26 cellular contexts compared by ENCODE assay signal in genomic region chr15:59396211-59396610, GRCh38.
"Had no signal": no experiment of that assay in that cellular context is flagged by ENCODE, and none has a peak within 500 bp of the region (broad histone marks: within the 10 kb centered on the region; RNA-seq: fewer than 3 reads in every experiment).

No MANE protein-coding gene starts in this region.

- H3K4me3 Mint-ChIP-seq: activated CD4-positive, alpha-beta T cell treated with anti-CD3 and anti-CD28 coated beads, Interleukin-2, amount 10 ng/mL, durations not matched to agents 24 days and 14 days; activated CD8-positive, alpha-beta memory T cell treated with anti-CD3 and anti-CD28 coated beads, Interleukin-2, amount 10 ng/mL, durations not matched to agents 7 days and 5 days; activated naive CD4-positive, alpha-beta T cell treated with anti-CD3 and anti-CD28 coated beads, Interleukin-2, amount 50 U/mL, for 24 hours; activated T-cell treated with anti-CD3 and anti-CD28 coated beads, Interleukin-2, amount 50 U/mL, for 24 hours; activated T-helper 1 cell treated with anti-CD3 and anti-CD28 coated beads, Interleukin-12 subunit alpha, Interleukin-12 subunit beta, Interleukin-2, Interleukin-4 antibody, amounts not matched to agents 30 ng/mL and 10 ng/mL and 1 ng/mL, durations not matched to agents 14 hours and 24 hours and 36 hours; T-helper 1 cell treated with Interleukin-12 subunit alpha and Interleukin-12 subunit beta and Interleukin-4 antibody, amounts not matched to agents 30 μg/mL and 1 μg/mL, for 36 hours; WTC11 had no signal

- H3K9me3 Mint-ChIP-seq: activated CD4-positive, alpha-beta T cell treated with anti-CD3 and anti-CD28 coated beads, Interleukin-2, amount 10 ng/mL, durations not matched to agents 24 days and 14 days; activated naive CD4-positive, alpha-beta T cell treated with anti-CD3 and anti-CD28 coated beads, Interleukin-2, amount 50 U/mL, for 24 hours; activated T-cell treated with anti-CD3 and anti-CD28 coated beads, Interleukin-2, amount 50 U/mL, for 24 hours; activated T-helper 1 cell treated with anti-CD3 and anti-CD28 coated beads, Interleukin-12 subunit alpha, Interleukin-12 subunit beta, Interleukin-2, Interleukin-4 antibody, amounts not matched to agents 30 ng/mL and 10 ng/mL and 1 ng/mL, durations not matched to agents 14 hours and 24 hours and 36 hours; T-helper 1 cell treated with Interleukin-12 subunit alpha and Interleukin-12 subunit beta and Interleukin-4 antibody, amounts not matched to agents 30 μg/mL and 1 μg/mL, for 36 hours; WTC11 had no signal

- H3K27ac ChIP-seq: breast epithelium, RWPE1, SJSA1 had no signal

- H3K4me3 ChIP-seq: breast epithelium, SJSA1 had no signal

- ATAC-seq: activated CD8-positive, alpha-beta memory T cell treated with anti-CD3 and anti-CD28 coated beads, Interleukin-2, amount 10 ng/mL, durations not matched to agents 7 days and 5 days; Panc1; SK-N-SH treated with all-trans-retinoic acid at 6 μM for 48 hours; WTC11 had no signal

- DNase-seq: activated CD4-positive, alpha-beta T cell treated with anti-CD3 and anti-CD28 coated beads for 1 hour; activated CD4-positive, alpha-beta T cell treated with anti-CD3 and anti-CD28 coated beads, Interleukin-2, amount 10 ng/mL, durations not matched to agents 24 days and 14 days; activated CD4-positive, alpha-beta T cell treated with anti-CD3 and anti-CD28 coated beads, Interleukin-2, amount 50 U/mL, for 48 hours; activated CD8-positive, alpha-beta memory T cell treated with anti-CD3 and anti-CD28 coated beads, Interleukin-2, amount 10 ng/mL, durations not matched to agents 7 days and 5 days; activated effector memory CD4-positive, alpha-beta T cell treated with Interleukin-2 at 50 U/mL for 16 hours; activated naive CD4-positive, alpha-beta T cell; activated T-cell treated with anti-CD3 and anti-CD28 coated beads, Interleukin-2, amount 50 U/mL, for 24 hours; aorta; central memory CD4-positive, alpha-beta T cell; MM.1S; NCI-H1105 treated with DMSO at 0.1 percent for 48 hours; NCI-H1436 treated with DMSO at 0.1 percent for 48 hours; NCI-H187; NCI-H2081; NCI-H446; NCI-H524; SHP77 had no signal

- H3K4me1 Mint-ChIP-seq: activated naive CD4-positive, alpha-beta T cell treated with anti-CD3 and anti-CD28 coated beads, Interleukin-2, amount 50 U/mL, for 24 hours had no signal

- H3K36me3 ChIP-seq: breast epithelium, SJSA1 had no signal

- H3K9me3 ChIP-seq: breast epithelium, SJSA1 had no signal

- H3K27me3 ChIP-seq: breast epithelium, SJSA1 had no signal

- H3K4me1 ChIP-seq: breast epithelium, SJSA1 had no signal

- H3K36me3 Mint-ChIP-seq: activated naive CD4-positive, alpha-beta T cell treated with anti-CD3 and anti-CD28 coated beads, Interleukin-2, amount 50 U/mL, for 24 hours; WTC11 had no signal

- H3K27ac Mint-ChIP-seq: activated CD4-positive, alpha-beta T cell treated with anti-CD3 and anti-CD28 coated beads, Interleukin-2, amount 10 ng/mL, durations not matched to agents 24 days and 14 days; activated CD8-positive, alpha-beta memory T cell treated with anti-CD3 and anti-CD28 coated beads, Interleukin-2, amount 10 ng/mL, durations not matched to agents 7 days and 5 days; activated naive CD4-positive, alpha-beta T cell treated with anti-CD3 and anti-CD28 coated beads, Interleukin-2, amount 50 U/mL, for 24 hours; activated T-cell treated with anti-CD3 and anti-CD28 coated beads, Interleukin-2, amount 50 U/mL, for 24 hours; activated T-helper 1 cell treated with anti-CD3 and anti-CD28 coated beads, Interleukin-12 subunit alpha, Interleukin-12 subunit beta, Interleukin-2, Interleukin-4 antibody, amounts not matched to agents 30 ng/mL and 10 ng/mL and 1 ng/mL, durations not matched to agents 14 hours and 24 hours and 36 hours; T-helper 1 cell treated with Interleukin-12 subunit alpha and Interleukin-12 subunit beta and Interleukin-4 antibody, amounts not matched to agents 30 μg/mL and 1 μg/mL, for 36 hours; WTC11 had no signal
